In the genomic region with DNA sequence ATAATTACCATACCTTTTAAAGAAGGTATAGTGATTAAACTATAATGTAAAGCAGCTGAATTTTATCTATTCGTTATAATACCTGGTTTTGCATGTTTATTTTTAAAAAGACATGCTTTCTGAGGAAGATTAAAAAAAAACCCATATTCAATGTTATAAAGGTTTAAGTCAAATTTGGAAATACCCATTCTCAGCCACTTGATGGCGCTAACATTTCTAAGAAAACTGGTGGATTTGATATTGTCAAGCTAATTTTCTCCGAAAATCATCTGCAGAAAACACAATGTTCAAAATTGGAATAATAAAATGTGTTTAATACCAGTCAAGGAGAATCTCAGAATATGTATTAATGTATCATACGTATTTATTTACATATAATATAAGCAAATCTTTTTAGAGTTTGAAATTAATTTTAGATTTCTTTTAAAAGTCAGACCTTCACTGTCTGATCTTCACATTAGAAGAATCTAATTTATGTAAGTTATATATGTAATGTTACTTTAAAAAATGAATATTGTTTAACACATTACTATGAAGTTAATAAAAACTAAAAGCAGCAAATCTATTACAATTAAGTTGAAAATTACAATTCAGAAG, we compare ENCODE assay signal across 8 cellular contexts. TPM values are rescaled to one million over a fixed set of nuclear protein-coding genes. Genes with fewer than 3 reads are reported as not detected.
DNase-seq lines count a peak whose midpoint lies in the region; FAIRE-seq and TF ChIP-seq lines count a peak whose summit lies in the region.

No MANE protein-coding gene starts in this region.

- TF ChIP-seq CTCF in cardiac muscle cell (IDR thresholded peaks at IDR 0.05; ENCODE audit: low read depth, low read length) (peak; percentile 64), vagina (IDR thresholded peaks at IDR 0.05) (peak in 2 of 3 experiments; percentile 31 to 41)

- H3K27me3 ChIP-seq in cardiac muscle cell = no peaks in the 10 kb centered on the region
- H3K27me3 ChIP-seq in vagina = no peaks in the 10 kb centered on the region

- no peak overlapping the region for H3K27ac ChIP-seq in cardiac muscle cell
- no peak overlapping the region for H3K27ac ChIP-seq in vagina

- H3K4me3 ChIP-seq in cardiac muscle cell = no peak overlapping the region
- no peak overlapping the region for H3K4me3 ChIP-seq in vagina

- H3K4me1 ChIP-seq in cardiac muscle cell (ENCODE audit: low read depth) (peaks cover 5% of the 10 kb centered on the region), vagina (no peaks in the 10 kb centered on the region)

- intact Hi-C loops in cardiac septum (cut with DNase I) (loop anchor here (5.0 kb wide), 1 partner anchor 768 kb away; no protein-coding TSS in a partner anchor), vagina (cut with DNase I) (no loop called here)

- H3K9me3 ChIP-seq in cardiac muscle cell (ENCODE audit: low read depth) = no peaks in the 10 kb centered on the region
- H3K9me3 ChIP-seq in vagina = no peaks in the 10 kb centered on the region

- no peak for TF ChIP-seq POLR2A in vagina (IDR thresholded peaks at IDR 0.05)

- FAIRE-seq in islet of Langerhans (lab: Jason Lieb, UNC) = peak; percentile 100

- DNase-seq in cardiac muscle cell (ENCODE audit: low read depth in 1 of 2, low spot score in 1 of 2) = peak; percentile 39 to 74
- no peak for DNase-seq in cardiac septum (ENCODE audit: low spot score)
- peak; percentile 35 for DNase-seq in NCI-H1105 treated with DMSO at 0.1 percent for 48 hours (lab: John Stamatoyannopoulos, UW)
- DNase-seq in amniotic stem cell (lab: John Stamatoyannopoulos, UW) = peak; percentile 11
- DNase-seq in vagina (ENCODE audit: extremely low spot score in 2 of 2) = no peak
- no peak for DNase-seq in activated CD4-positive, CD25-positive, alpha-beta regulatory T cell (lab: John Stamatoyannopoulos, UW)
- DNase-seq in HuH-7.5 (ENCODE audit: low spot score) = no peak

- H3K36me3 ChIP-seq in cardiac muscle cell (peaks cover 40% of the 10 kb centered on the region), vagina (peaks cover 0 to 41% of the 10 kb centered on the region in 2 donors)

RNA-seq across cellular contexts. Expression of gene SHPRH, which starts 35.0 kb away (rescaled TPM):
- total RNA-seq in cardiac muscle cell (15.3 and 32.6 TPM in 2 replicates), cardiac septum (13.1 TPM), vagina (36.1 TPM)
- polyA plus RNA-seq in cardiac muscle cell = 18.8 and 26.5 TPM in 2 replicates

Comparison
In these comparisons a context has a peak if more than half of its experiments do, and no peak if none do; other contexts are left out.
1. DNase-seq: peak in cardiac muscle cell (2 of 2), NCI-H1105 treated with DMSO at 0.1 percent for 48 hours (single experiment) and amniotic stem cell (single experiment); none in cardiac septum (single experiment), vagina (0 of 2), activated CD4-positive, CD25-positive, alpha-beta regulatory T cell (0 of 4) and HuH-7.5 (single experiment).